Comparison of ENCODE assay signal across 11 cellular contexts in genomic region chr3:134333522-134334181, GRCh38. TPM values are rescaled to one million over a fixed set of nuclear protein-coding genes. Genes with fewer than 3 reads are reported as not detected.
A peak's percentile ranks its signal among the peaks of the same experiment; 100 is the strongest.
DNase-seq lines count a peak whose midpoint lies in the region; ATAC-seq, FAIRE-seq and TF ChIP-seq lines count a peak whose summit lies in the region.
"Had no signal": no experiment of that assay in that cellular context is flagged by ENCODE, and none has a peak within 500 bp of the region (broad histone marks: within the 10 kb centered on the region; RNA-seq: fewer than 3 reads in every experiment).

No MANE protein-coding gene starts in this region.

- DNase-seq in A549 (ENCODE audit: low read depth in 1 of 2, low spot score in 1 of 2): peak in 1 of 2 experiments; percentile 52
- peak; percentile 89 for DNase-seq in myocyte (ENCODE audit: low read depth)
- no peak for DNase-seq in NCI-H1105 (lab: John Stamatoyannopoulos, UW)
- no peak for DNase-seq in CD1c-positive myeloid dendritic cell (ENCODE audit: extremely low spot score)
- DNase-seq: activated CD4-positive, alpha-beta T cell treated with anti-CD3 and anti-CD28 coated beads, Interleukin-2, amount 10 ng/mL, durations not matched to agents 7 days and 5 days; NCI-H187 had no signal

- H3K4me1 ChIP-seq in A549: peaks cover 88% of the 10 kb centered on the region
- H3K4me1 ChIP-seq: BLaER1 had no signal

- no peak for TF ChIP-seq POLR2A in A549 (IDR thresholded peaks at IDR 0.05; ENCODE audit: low read length)

- TF ChIP-seq EP300 in A549 (IDR thresholded peaks at IDR 0.05): no peak; a peak in 1 of 5 replicates
- TF ChIP-seq EP300 in Ishikawa (IDR thresholded peaks at IDR 0.05; ENCODE audit: borderline replicate concordance): peak; percentile 99

- CTCF ChIA-PET in A549 (lab: Yijun Ruan, JAX): interaction anchor here (0.9 to 2.5 kb wide), 2 partner anchors 11 to 25 kb away, joined by 3 to 12 read pairs; no protein-coding TSS in a partner anchor

- H3K4me2 ChIP-seq in A549: peak overlapping the region; percentile 63
- H3K4me2 ChIP-seq: BLaER1 had no signal

- ATAC-seq in A549 (peak; percentile 47 to 67; a peak in 5 of 6 replicates), GM21737 (IDR thresholded peaks at IDR 0.05; ENCODE audit: unreplicated experiment) (no peak), GM21576 (IDR thresholded peaks at IDR 0.05; ENCODE audit: unreplicated experiment) (no peak)

- no peak for FAIRE-seq in A549 (lab: Jason Lieb, UNC)

- H3K27ac ChIP-seq in A549 (peak overlapping the region; percentile 96 to 100), cingulate gyrus (ENCODE audit: low read depth, low read length) (peak overlapping the region; percentile 72)
- H3K27ac ChIP-seq: BLaER1 had no signal

- WGBS in A549 (ENCODE audit: missing lambda C conversion rate): 41% methylated on average over 10 of the region's 10 CpGs

- H3K4me3 ChIP-seq in A549: no peak overlapping the region
- H3K4me3 ChIP-seq: BLaER1 had no signal

- TF ChIP-seq CTCF in A549 (IDR thresholded peaks at IDR 0.05): no peak

- TF ChIP-seq RAD21 in A549 (conservative IDR thresholded peaks at IDR 0.05 in 1 of 2, IDR thresholded peaks at IDR 0.05 in 1 of 2) (no peak), Ishikawa (IDR thresholded peaks at IDR 0.05; ENCODE audit: low read depth) (peak; percentile 34)

- no peaks in the 10 kb centered on the region for H3K9me3 ChIP-seq in A549
- H3K9me3 ChIP-seq: BLaER1 had no signal

- POLR2A ChIA-PET in A549 (lab: Yijun Ruan, JAX): interaction anchor here (1.3 kb wide), 1 partner anchor 21 kb away, joined by 5 read pairs; no protein-coding TSS in a partner anchor

TF ChIP-seq in A549, 52 proteins besides CTCF, POLR2A, EP300 and RAD21:
- TF ChIP-seq GATA3 (IDR thresholded peaks at IDR 0.05; ENCODE audit: borderline replicate concordance) (peak; percentile 51; the same call in 1 of the 2 replicates), NR3C1 (IDR thresholded peaks at IDR 0.05) (no peak)

TF ChIP-seq in Ishikawa, 13 proteins besides CTCF, POLR2A, EP300 and RAD21:
- peak; percentile 95 for TF ChIP-seq FOXM1 (IDR thresholded peaks at IDR 0.05; ENCODE audit: borderline replicate concordance, low read depth)
- no peak for TF ChIP-seq EGR1 (IDR thresholded peaks at IDR 0.05)
- TF ChIP-seq TEAD4 (IDR thresholded peaks at IDR 0.05): peak; percentile 99
- 0 out of 2 replicates have a peak, but pooled peaks have one; percentile 31 for TF ChIP-seq CREB1 (IDR thresholded peaks at IDR 0.05; ENCODE audit: low read depth)
- no peak for TF ChIP-seq YY1 (IDR thresholded peaks at IDR 0.05; ENCODE audit: low read depth)
- peak; percentile 96 for TF ChIP-seq NFIC (IDR thresholded peaks at IDR 0.05)
- TF ChIP-seq TCF12 (IDR thresholded peaks at IDR 0.05; ENCODE audit: low read depth): peak; percentile 98
- no peak for TF ChIP-seq REST (IDR thresholded peaks at IDR 0.05; ENCODE audit: low read depth)
- peak; percentile 51; the same call in 1 of the 2 replicates for TF ChIP-seq CEBPB (IDR thresholded peaks at IDR 0.05)
- TF ChIP-seq, protein P1, sequence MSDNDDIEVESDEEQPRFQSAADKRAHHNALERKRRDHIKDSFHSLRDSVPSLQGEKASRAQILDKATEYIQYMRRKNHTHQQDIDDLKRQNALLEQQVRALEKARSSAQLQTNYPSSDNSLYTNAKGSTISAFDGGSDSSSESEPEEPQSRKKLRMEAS (IDR thresholded peaks at IDR 0.05): peak; percentile 82
- peak; percentile 52; the same call in 1 of the 2 replicates for TF ChIP-seq USF1 (IDR thresholded peaks at IDR 0.05)
- no peak for TF ChIP-seq TAF1 (IDR thresholded peaks at IDR 0.05; ENCODE audit: low read depth)
- TF ChIP-seq ZBTB7A (IDR thresholded peaks at IDR 0.05; ENCODE audit: low read depth): peak; percentile 80; the same call in 1 of the 2 replicates

RNA-seq across cellular contexts. Expression of gene AMOTL2, which starts 40.6 kb away (rescaled TPM):
- polyA plus RNA-seq in A549 (2011; rRNA removed): 36.3 and 44.1 TPM in 2 replicates
- 70.4 and 95.3 TPM in 2 replicates for polyA plus RNA-seq in A549 (2012; cell fraction: cytosol; rRNA removed)
- 144 and 160 TPM in 2 replicates for polyA plus RNA-seq in A549 (2012; cell fraction: nucleus; rRNA removed)
- 40.7 to 49.4 TPM (median 41.1 TPM) in 3 replicates for polyA plus RNA-seq in A549 (2017; fragmentation: RNase III; extraction: RNeasy Plus Mini Kit Qiagen cat#74134 plus additional on column Dnase treatment)
- 48.6 and 69.1 TPM in 2 replicates for polyA minus RNA-seq in A549 (2011; rRNA and poly(A)+ RNA removed)
- total RNA-seq in myocyte: 116 and 125 TPM in 2 replicates
- polyA plus RNA-seq in myocyte (2012): 77.4 TPM
- total RNA-seq: activated CD4-positive, alpha-beta T cell treated with anti-CD3 and anti-CD28 coated beads, Interleukin-2, amount 10 ng/mL, durations not matched to agents 7 days and 5 days had no signal

Comparison
In these comparisons a context has a peak if more than half of its experiments do, and no peak if none do; other contexts are left out.
1. ATAC-seq: peak in A549 (2 of 2); none in GM21737 (single experiment) and GM21576 (single experiment).